1 cellular context compared by ENCODE assay signal in genomic region chr18:57743008-57743407, GRCh38.
TF ChIP-seq lines count a peak whose summit lies in the region.

No MANE protein-coding gene starts in this region.

TF ChIP-seq in GM23338, 12 proteins besides CTCF, POLR2A, EP300 and RAD21 (continued from another document):
- TF ChIP-seq REST (IDR thresholded peaks at IDR 0.05; ENCODE audit: unreplicated experiment) (no peak), JUNB (IDR thresholded peaks at IDR 0.05; ENCODE audit: unreplicated experiment) (no peak)
